Comparison of ENCODE assay signal across 8 cellular contexts in the genomic region with DNA sequence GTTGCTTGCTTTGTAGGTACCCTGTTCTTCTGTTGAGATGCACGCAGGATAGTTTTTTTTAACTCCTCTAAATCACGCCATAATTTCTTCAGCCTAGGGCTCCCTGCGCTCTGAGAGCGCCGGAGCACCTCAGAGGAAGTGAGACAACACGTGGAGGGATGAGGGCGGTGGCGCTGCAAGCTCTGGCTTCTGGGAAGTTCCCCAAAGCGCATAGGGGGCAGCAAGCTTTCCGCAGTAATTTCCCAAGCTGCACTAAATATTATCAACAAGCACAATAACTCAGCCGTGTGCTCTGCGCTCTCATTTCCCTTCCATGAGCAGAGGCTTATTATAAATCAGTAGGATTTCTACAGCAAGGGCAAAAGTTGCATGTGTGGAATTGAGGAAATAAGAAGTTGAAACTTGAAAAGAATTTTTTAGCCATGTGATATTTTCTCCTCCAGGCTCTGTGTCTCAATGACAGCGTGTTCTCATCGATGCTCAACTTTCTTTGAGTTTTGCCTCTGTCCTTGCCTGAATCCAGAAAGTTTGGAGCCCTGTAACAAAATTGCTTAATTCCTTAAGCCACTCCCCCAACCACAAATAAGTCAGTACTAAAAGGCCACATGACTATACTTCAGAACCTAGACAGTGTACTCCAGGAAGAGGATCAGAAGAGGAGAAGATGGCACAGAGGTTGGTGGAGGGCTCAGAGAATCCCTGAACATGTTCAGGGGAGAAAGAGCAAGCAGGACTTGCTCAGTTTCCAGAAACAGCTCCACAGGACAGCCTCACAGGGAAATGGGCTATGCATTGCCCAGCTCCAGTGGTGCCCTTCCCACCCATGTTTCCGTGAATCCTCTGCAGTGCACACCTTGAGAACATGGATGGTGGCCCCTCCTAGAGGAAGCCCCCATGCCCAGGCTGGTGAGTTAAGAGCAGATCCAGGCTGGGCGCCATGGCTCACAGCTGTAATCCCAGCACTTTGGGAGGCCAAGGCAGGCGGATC.
DNase-seq lines count a peak whose midpoint lies in the region; ATAC-seq, FAIRE-seq and TF ChIP-seq lines count a peak whose summit lies in the region.

No MANE protein-coding gene starts in this region.

- no peaks in the 10 kb centered on the region for H3K36me3 ChIP-seq in esophagus muscularis mucosa
- no peaks in the 10 kb centered on the region for H3K36me3 ChIP-seq in small intestine (ENCODE audit: control insufficient read depth in 2 of 2, insufficient read depth in 2 of 2, low read length in 2 of 2)

- H3K9me3 Mint-ChIP-seq in type B pancreatic cell = no peaks in the 10 kb centered on the region
- peaks cover 0 to 3% (median 0%) of the 10 kb centered on the region in 9 donors for H3K9me3 Mint-ChIP-seq in naive thymus-derived CD8-positive, alpha-beta T cell

- H3K27ac ChIP-seq in esophagus muscularis mucosa (replicated peaks in 1 of 4) = no peak overlapping the region
- no peak overlapping the region for H3K27ac ChIP-seq in small intestine (ENCODE audit: low read depth in 1 of 2, low read length in 1 of 2)

- H3K9me3 ChIP-seq in esophagus muscularis mucosa (no peaks in the 10 kb centered on the region), small intestine (ENCODE audit: control insufficient read depth, low read depth) (no peaks in the 10 kb centered on the region)

- no peaks in the 10 kb centered on the region for H3K36me3 Mint-ChIP-seq in type B pancreatic cell
- no peaks in the 10 kb centered on the region for H3K36me3 Mint-ChIP-seq in naive thymus-derived CD8-positive, alpha-beta T cell

- no peak for TF ChIP-seq EP300 in esophagus muscularis mucosa (IDR thresholded peaks at IDR 0.05)

- peak overlapping the region; percentile 34 for H3K27ac Mint-ChIP-seq in type B pancreatic cell
- no peak overlapping the region for H3K27ac Mint-ChIP-seq in naive thymus-derived CD8-positive, alpha-beta T cell

- POLR2A ChIA-PET in naive thymus-derived CD8-positive, alpha-beta T cell (lab: Charles Lee) = no interaction called here

- DNase-seq in GM10266 (ENCODE audit: extremely low spot score) (peak; percentile 43), esophagus muscularis mucosa (ENCODE audit: extremely low spot score) (peak; percentile 77), type B pancreatic cell (ENCODE audit: extremely low spot score, unreplicated experiment) (no peak), NCI-H1048 (lab: John Stamatoyannopoulos, UW) (no peak), small intestine (no peak)
- DNase-seq in naive thymus-derived CD8-positive, alpha-beta T cell = no peak

- ATAC-seq in GM21447 (IDR thresholded peaks at IDR 0.05; ENCODE audit: unreplicated experiment) (peak; percentile 67), HG03565 (IDR thresholded peaks at IDR 0.05; ENCODE audit: unreplicated experiment) (peak; percentile 92)
- ATAC-seq in naive thymus-derived CD8-positive, alpha-beta T cell = no peak

- H3K27me3 Mint-ChIP-seq in type B pancreatic cell = no peaks in the 10 kb centered on the region
- H3K27me3 Mint-ChIP-seq in naive thymus-derived CD8-positive, alpha-beta T cell = peaks cover 4 to 31% (median 14%) of the 10 kb centered on the region in 5 donors

- H3K4me3 Mint-ChIP-seq in type B pancreatic cell = no peak overlapping the region
- H3K4me3 Mint-ChIP-seq in naive thymus-derived CD8-positive, alpha-beta T cell = no peak overlapping the region

- no peak overlapping the region for H3K4me3 ChIP-seq in esophagus muscularis mucosa
- no peak overlapping the region for H3K4me3 ChIP-seq in small intestine (ENCODE audit: low read depth in 1 of 2, low read length in 2 of 2)

- no peak for FAIRE-seq in small intestine (lab: Jason Lieb, UNC)

- H3K4me1 ChIP-seq in esophagus muscularis mucosa (no peaks in the 10 kb centered on the region), small intestine (ENCODE audit: control insufficient read depth in 2 of 2, insufficient read depth in 1 of 2, low read depth in 1 of 2, low read length in 1 of 2) (no peaks in the 10 kb centered on the region)

- TF ChIP-seq CTCF in GM10266 (IDR thresholded peaks at IDR 0.05; ENCODE audit: control insufficient read depth, insufficient read depth, low read depth, missing control alignments) (peak; percentile 28), esophagus muscularis mucosa (IDR thresholded peaks at IDR 0.05) (peak in 1 of 3 experiments; percentile 19), type B pancreatic cell (conservative IDR thresholded peaks at IDR 0.05) (peak; percentile 65)

- no peak for TF ChIP-seq POLR2A in esophagus muscularis mucosa (IDR thresholded peaks at IDR 0.05; ENCODE audit: low read depth)

- intact Hi-C loops in esophagus muscularis mucosa (cut with DNase I) = no loop called here

- 83% methylated on average over 17 of the region's 17 CpGs for WGBS in esophagus muscularis mucosa
- 36 to 72% (median 57%) methylated on average over 17 of the region's 17 CpGs for WGBS in small intestine, 3 donors

- H3K27me3 ChIP-seq in esophagus muscularis mucosa = peaks cover 0 to 8% (median 0%) of the 10 kb centered on the region in 4 donors
- H3K27me3 ChIP-seq in small intestine (ENCODE audit: control insufficient read depth in 2 of 2, insufficient read depth in 2 of 2, low read length in 2 of 2) = peaks cover 0 to 2% of the 10 kb centered on the region in 2 donors

- peaks cover 9% of the 10 kb centered on the region for H3K4me1 Mint-ChIP-seq in type B pancreatic cell (ENCODE audit: unreplicated experiment)
- no peaks in the 10 kb centered on the region for H3K4me1 Mint-ChIP-seq in naive thymus-derived CD8-positive, alpha-beta T cell

Comparison
In these comparisons a context has a peak if more than half of its experiments do, and no peak if none do; other contexts are left out.
1. DNase-seq: peak in GM10266 (single experiment) and esophagus muscularis mucosa (single experiment); none in type B pancreatic cell (single experiment), NCI-H1048 (single experiment), small intestine (single experiment) and naive thymus-derived CD8-positive, alpha-beta T cell (0 of 10).
2. ATAC-seq: peak in GM21447 (single experiment) and HG03565 (single experiment); none in naive thymus-derived CD8-positive, alpha-beta T cell (0 of 2).